11 cellular contexts compared by ENCODE assay signal in the genomic region with DNA sequence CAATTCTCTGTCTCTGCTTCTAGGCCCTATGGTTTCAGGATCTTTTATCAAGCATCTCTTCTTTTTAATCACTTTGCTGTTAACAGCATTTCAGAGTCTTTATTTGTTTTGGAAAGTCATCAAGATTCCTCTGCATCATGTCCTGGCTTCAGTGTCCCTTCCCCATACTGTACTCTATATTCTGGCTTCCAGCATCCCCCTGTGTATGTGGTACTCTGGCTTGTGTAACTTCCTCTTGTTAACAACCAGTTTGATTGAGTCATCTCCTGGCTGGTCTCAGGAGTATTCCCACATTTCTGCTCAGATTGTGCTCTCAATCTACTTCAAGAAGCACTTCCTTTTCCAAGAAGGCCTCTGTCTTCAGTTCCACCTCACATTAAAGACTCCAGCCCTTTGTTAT. TPM values are rescaled to one million over a fixed set of nuclear protein-coding genes. Genes with fewer than 3 reads are reported as not detected.
DNase-seq lines count a peak whose midpoint lies in the region; ATAC-seq and TF ChIP-seq lines count a peak whose summit lies in the region.
"Had no signal": no experiment of that assay in that cellular context is flagged by ENCODE, and none has a peak within 500 bp of the region (broad histone marks: within the 10 kb centered on the region; RNA-seq: fewer than 3 reads in every experiment).

No MANE protein-coding gene starts in this region.

- H3K4me1 Mint-ChIP-seq in nephron, result peaks cover 11% of the 10 kb centered on the region
- H3K4me1 Mint-ChIP-seq in activated CD4-positive, alpha-beta T cell treated with anti-CD3 and anti-CD28 coated beads, Interleukin-2, amount 10 ng/mL, durations not matched to agents 24 days and 14 days, result no peaks in the 10 kb centered on the region
- H3K4me1 Mint-ChIP-seq: endodermal cell, neural crest cell had no signal

- H3K27me3 Mint-ChIP-seq in nephron (ENCODE audit: low read depth), result peaks cover 3% of the 10 kb centered on the region
- peaks cover 7% of the 10 kb centered on the region for H3K27me3 Mint-ChIP-seq in activated CD4-positive, alpha-beta T cell treated with anti-CD3 and anti-CD28 coated beads, Interleukin-2, amount 10 ng/mL, durations not matched to agents 24 days and 14 days

- peak overlapping the region; percentile 61 to 65 (median 64) for H3K27ac Mint-ChIP-seq in nephron
- no peak overlapping the region for H3K27ac Mint-ChIP-seq in activated CD4-positive, alpha-beta T cell treated with anti-CD3 and anti-CD28 coated beads, Interleukin-2, amount 10 ng/mL, durations not matched to agents 24 days and 14 days
- H3K27ac Mint-ChIP-seq: endodermal cell had no signal

- in situ Hi-C loops in Caki2 (cut with HindIII; ENCODE audit: low pct_unique_long_range_greater_than_20kb, low sequenced_read_pairs), result no loop called here

- no peak for ATAC-seq in GM19023 (IDR thresholded peaks at IDR 0.05; ENCODE audit: unreplicated experiment)
- no peak for ATAC-seq in GM18498 (IDR thresholded peaks at IDR 0.05; ENCODE audit: unreplicated experiment)
- no peak for ATAC-seq in GM18909 (IDR thresholded peaks at IDR 0.05; ENCODE audit: poor library complexity, unreplicated experiment)

- peak; percentile 19 for DNase-seq in Caki2 (ENCODE audit: low read depth)
- peak; percentile 75 for DNase-seq in NOMO-1 treated with DMSO at 0.1 percent for 48 hours (lab: John Stamatoyannopoulos, UW; ENCODE audit: unreplicated experiment)
- peak; percentile 61 for DNase-seq in epithelial cell of esophagus (ENCODE audit: low read depth)
- DNase-seq in activated CD4-positive, alpha-beta T cell treated with anti-CD3 and anti-CD28 coated beads, Interleukin-2, amount 10 ng/mL, durations not matched to agents 24 days and 14 days, result no peak
- DNase-seq: activated CD8-positive, alpha-beta memory T cell treated with anti-CD3 and anti-CD28 coated beads, Interleukin-2, amount 50 U/mL, for 48 hours; endodermal cell had no signal

- intact Hi-C loops in activated CD4-positive, alpha-beta T cell treated with anti-CD3 and anti-CD28 coated beads, Interleukin-2, amount 10 ng/mL, durations not matched to agents 24 days and 14 days (cut with micrococcal nuclease), result no loop called here

- no peak overlapping the region for H3K4me3 Mint-ChIP-seq in nephron
- H3K4me3 Mint-ChIP-seq in activated CD4-positive, alpha-beta T cell treated with anti-CD3 and anti-CD28 coated beads, Interleukin-2, amount 10 ng/mL, durations not matched to agents 24 days and 14 days, result no peak overlapping the region
- H3K4me3 Mint-ChIP-seq: endodermal cell, neural crest cell had no signal

- no peak for TF ChIP-seq CTCF in epithelial cell of esophagus (IDR thresholded peaks at IDR 0.05; ENCODE audit: insufficient read depth, low read depth, low read length, missing control alignments)
- no peak for TF ChIP-seq CTCF in nephron (IDR thresholded peaks at IDR 0.05; ENCODE audit: unreplicated experiment in 3 of 3)

- H3K9me3 Mint-ChIP-seq in nephron, result peaks cover 2% of the 10 kb centered on the region
- H3K9me3 Mint-ChIP-seq in activated CD4-positive, alpha-beta T cell treated with anti-CD3 and anti-CD28 coated beads, Interleukin-2, amount 10 ng/mL, durations not matched to agents 24 days and 14 days, result no peaks in the 10 kb centered on the region

- peaks cover 6% of the 10 kb centered on the region for H3K36me3 Mint-ChIP-seq in nephron (ENCODE audit: low read depth)
- H3K36me3 Mint-ChIP-seq in activated CD4-positive, alpha-beta T cell treated with anti-CD3 and anti-CD28 coated beads, Interleukin-2, amount 10 ng/mL, durations not matched to agents 24 days and 14 days (ENCODE audit: low read depth), result no peaks in the 10 kb centered on the region

- H3K4me3 ChIP-seq in epithelial cell of esophagus (ENCODE audit: low read length), result no peak overlapping the region

RNA-seq across cellular contexts. Expression of a gene that starts 14.9 kb away (rescaled TPM):
- 23.7 and 36.2 TPM in 2 replicates for total RNA-seq in Caki2 (2014; rRNA removed; shearing (Covaris generic); ENCODE audit: low replicate concordance)
- 39.0 and 39.1 TPM in 2 replicates for total RNA-seq in activated CD4-positive, alpha-beta T cell treated with anti-CD3 and anti-CD28 coated beads, Interleukin-2, amount 10 ng/mL, durations not matched to agents 24 days and 14 days

RNA-seq across cellular contexts. Expression of a gene that starts 32.3 kb away (rescaled TPM):
- total RNA-seq in Caki2 (2014; rRNA removed; shearing (Covaris generic); ENCODE audit: low replicate concordance), result 64.4 and 70.6 TPM in 2 replicates
- 78.7 and 88.9 TPM in 2 replicates for total RNA-seq in activated CD4-positive, alpha-beta T cell treated with anti-CD3 and anti-CD28 coated beads, Interleukin-2, amount 10 ng/mL, durations not matched to agents 24 days and 14 days

RNA-seq across cellular contexts. Expression of a gene that starts 46.2 kb away (rescaled TPM):
- 21.6 and 21.8 TPM in 2 replicates for total RNA-seq in Caki2 (2014; rRNA removed; shearing (Covaris generic); ENCODE audit: low replicate concordance)
- not detected in 2 replicates for total RNA-seq in activated CD4-positive, alpha-beta T cell treated with anti-CD3 and anti-CD28 coated beads, Interleukin-2, amount 10 ng/mL, durations not matched to agents 24 days and 14 days

Comparison
In these comparisons a context has a peak if more than half of its experiments do, and no peak if none do; other contexts are left out.
1. RNA of a gene that starts 46.2 kb away (total RNA-seq): 21.6 to 21.8 TPM in Caki2; not detected in activated CD4-positive, alpha-beta T cell treated with anti-CD3 and anti-CD28 coated beads, Interleukin-2, amount 10 ng/mL, durations not matched to agents 24 days and 14 days; every median in the first group is over 10 times any median in the second.